ENCODE assay signal across 1 cellular context in genomic region chr9:113464286-113464660, GRCh38.
TF ChIP-seq lines count a peak whose summit lies in the region.

No MANE protein-coding gene starts in this region.

TF ChIP-seq in GM23338, 12 proteins besides CTCF, POLR2A, EP300 and RAD21 (continued from another document):
- TF ChIP-seq ZNF462 (CRISPR knock-in tag; IDR thresholded peaks at IDR 0.05), result no peak
- no peak for TF ChIP-seq EZH2 (IDR thresholded peaks at IDR 0.05; ENCODE audit: low read depth, unreplicated experiment)
- no peak for TF ChIP-seq POLR2AphosphoS5 (IDR thresholded peaks at IDR 0.05; ENCODE audit: low read depth)
- TF ChIP-seq STAT1 (IDR thresholded peaks at IDR 0.05; ENCODE audit: unreplicated experiment), result no peak
TF ChIP-seq in GM23338: peak in this region for 0.
